Comparison of ENCODE assay signal across 12 cellular contexts in the genomic region with DNA sequence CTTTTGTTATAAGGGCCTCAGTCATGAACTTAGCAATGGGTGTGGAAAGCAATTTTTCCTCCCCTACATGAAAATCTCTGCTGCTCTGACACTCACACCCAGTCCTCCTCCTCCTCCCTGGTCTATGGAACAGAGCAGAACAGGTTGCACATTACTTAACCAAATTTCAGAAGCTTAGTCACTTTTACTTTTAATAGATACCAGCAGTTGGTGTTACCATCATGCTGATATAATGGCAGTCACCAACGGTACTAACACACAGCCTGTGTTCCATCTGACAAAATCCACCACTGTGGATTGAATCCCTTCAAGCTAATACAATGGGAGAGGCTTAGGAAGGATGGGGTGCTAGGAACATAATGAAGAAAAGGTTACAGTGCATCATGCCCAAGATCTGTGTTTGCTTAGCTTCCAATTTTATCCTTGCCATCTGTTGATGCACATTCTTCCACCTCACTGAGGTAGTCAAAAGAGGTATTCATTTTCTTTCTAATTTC. TPM values are rescaled to one million over a fixed set of nuclear protein-coding genes. Genes with fewer than 3 reads are reported as not detected.
DNase-seq lines count a peak whose midpoint lies in the region; ATAC-seq and TF ChIP-seq lines count a peak whose summit lies in the region.
"Had no signal": no experiment of that assay in that cellular context is flagged by ENCODE, and none has a peak within 500 bp of the region (broad histone marks: within the 10 kb centered on the region; RNA-seq: fewer than 3 reads in every experiment).

No MANE protein-coding gene starts in this region.

- H2AFZ ChIP-seq in IMR-90 (replicated peaks; ENCODE audit: low read length, poor library complexity): no peak overlapping the region

- H3K27me3 Mint-ChIP-seq in activated B cell treated with CpG ODN at 0.5 μM for 24 hours: no peaks in the 10 kb centered on the region
- H3K27me3 Mint-ChIP-seq in natural killer cell (ENCODE audit: low read depth in 2 of 2): no peaks in the 10 kb centered on the region
- H3K27me3 Mint-ChIP-seq: dendritic cell treated with granulocyte-macrophage colony-stimulating factor and Interleukin-4, amounts not matched to agents 40 ng/mL and 50 ng/mL, for 4 days had no signal

- intact Hi-C loops in IMR-90 (cut with micrococcal nuclease): no loop called here
- intact Hi-C loops in activated B cell treated with CpG ODN at 0.5 μM for 24 hours (cut with micrococcal nuclease): no loop called here
- intact Hi-C loops in natural killer cell (cut with micrococcal nuclease): no loop called here

- H3K27me3 ChIP-seq in IMR-90 (ENCODE audit: control insufficient read depth, insufficient read depth, low read length): no peaks in the 10 kb centered on the region

- peaks cover 55% of the 10 kb centered on the region for H4K20me1 ChIP-seq in IMR-90 (ENCODE audit: insufficient read depth, low read length)

- peak overlapping the region in 1 of 2 experiments; percentile 26; a peak in 1 of 4 replicates for H4K8ac ChIP-seq in IMR-90 (ENCODE audit: low read depth in 2 of 2, low read length in 2 of 2)

- H3K36me3 Mint-ChIP-seq in activated B cell treated with CpG ODN at 0.5 μM for 24 hours (ENCODE audit: low read depth): peaks cover 23% of the 10 kb centered on the region
- H3K36me3 Mint-ChIP-seq in natural killer cell: peaks cover under 1% of the 10 kb centered on the region

- H3K36me3 ChIP-seq in IMR-90 (ENCODE audit: control insufficient read depth, insufficient read depth, low read length): peaks cover 14% of the 10 kb centered on the region

- no peak for TF ChIP-seq POLR2A in IMR-90 (IDR thresholded peaks at IDR 0.05; ENCODE audit: low read depth, low read length)

- H3K4me1 Mint-ChIP-seq in activated B cell treated with CpG ODN at 0.5 μM for 24 hours: peaks cover 71% of the 10 kb centered on the region
- peaks cover 57 to 68% of the 10 kb centered on the region in 2 donors for H3K4me1 Mint-ChIP-seq in natural killer cell

- CTCF ChIA-PET in IMR-90 (lab: Yijun Ruan, JAX): no interaction called here
- CTCF ChIA-PET in activated B cell treated with CpG ODN at 0.5 μM for 24 hours (lab: Charles Lee): no interaction called here

- no peak overlapping the region for H2AK9ac ChIP-seq in IMR-90 (replicated peaks; ENCODE audit: low read depth, low read length, poor library complexity)

- peak overlapping the region; percentile 7; the same call in 1 of the 2 replicates for H3K4ac ChIP-seq in IMR-90 (ENCODE audit: low read depth, low read length)

- H3K4me3 Mint-ChIP-seq in activated B cell treated with CpG ODN at 0.5 μM for 24 hours (no peak overlapping the region), natural killer cell (no peak overlapping the region)
- H3K4me3 Mint-ChIP-seq: dendritic cell treated with granulocyte-macrophage colony-stimulating factor and Interleukin-4, amounts not matched to agents 40 ng/mL and 50 ng/mL, for 4 days had no signal

- H4K91ac ChIP-seq in IMR-90 (ENCODE audit: insufficient read depth, low read depth, low read length): 0 out of 2 replicates have a peak overlapping the region, but pooled peaks have one; percentile 15

- no peak overlapping the region for H3K9ac ChIP-seq in IMR-90 (ENCODE audit: low read depth, low read length)

- H2BK5ac ChIP-seq in IMR-90 (ENCODE audit: low read depth, low read length, poor library complexity, severe bottlenecking): peak overlapping the region; percentile 49

- H3K27ac ChIP-seq in IMR-90 (ENCODE audit: insufficient read depth, low read length): no peak overlapping the region

- no peak for TF ChIP-seq RAD21 in IMR-90 (IDR thresholded peaks at IDR 0.05; ENCODE audit: low read length)

- no peaks in the 10 kb centered on the region for H3K9me3 ChIP-seq in IMR-90 (ENCODE audit: control insufficient read depth, insufficient read depth, low read length)

- dilution Hi-C loops in IMR-90 (cut with HindIII; ENCODE audit: low sequenced_read_pairs, unreplicated experiment): no loop called here

- in situ Hi-C loops in IMR-90 (cut with MboI; ENCODE audit: low sequenced_read_pairs): no loop called here

- peak overlapping the region; percentile 38; the same call in 1 of the 2 replicates for H2BK120ac ChIP-seq in IMR-90 (ENCODE audit: low read depth, low read length)

- no peak overlapping the region for H3K56ac ChIP-seq in IMR-90 (ENCODE audit: extremely low read depth, insufficient read depth, low read length)

- H3K18ac ChIP-seq in IMR-90 (ENCODE audit: low read depth, low read length): no peak overlapping the region

- POLR2A ChIA-PET in IMR-90 (lab: Charles Lee; ENCODE audit: unreplicated experiment) (interaction anchor here (0.5 kb wide), 1 partner anchor 620 kb away, joined by 3 read pairs; no protein-coding TSS in a partner anchor), activated B cell treated with CpG ODN at 0.5 μM for 24 hours (lab: Charles Lee) (interaction anchor here (2.3 kb wide), 1 partner anchor 10 kb away, joined by 15 read pairs; a partner anchor contains a TSS)

- H4K5ac ChIP-seq in IMR-90 (ENCODE audit: low read depth, low read length): no peak overlapping the region; the same call in 1 of the 2 replicates

- H3K79me1 ChIP-seq in IMR-90 (ENCODE audit: low read depth in 1 of 2, low read length in 2 of 2): peaks cover 10 to 55% of the 10 kb centered on the region in 2 experiments; a peak in 3 of 4 replicates

- no peak overlapping the region for H3K4me3 ChIP-seq in IMR-90 (ENCODE audit: insufficient read depth, low read depth, low read length)

- no peak overlapping the region for H3K23ac ChIP-seq in IMR-90 (ENCODE audit: low read depth, low read length)

- H3K27ac Mint-ChIP-seq in activated B cell treated with CpG ODN at 0.5 μM for 24 hours: peak overlapping the region; percentile 50
- H3K27ac Mint-ChIP-seq in natural killer cell: peak overlapping the region; percentile 65 to 67

- H2BK15ac ChIP-seq in IMR-90 (ENCODE audit: low read depth, low read length): peak overlapping the region; percentile 47; the same call in 1 of the 3 replicates

- H3K9me3 Mint-ChIP-seq in activated B cell treated with CpG ODN at 0.5 μM for 24 hours: no peaks in the 10 kb centered on the region
- H3K9me3 Mint-ChIP-seq in natural killer cell: no peaks in the 10 kb centered on the region
- H3K9me3 Mint-ChIP-seq: dendritic cell treated with granulocyte-macrophage colony-stimulating factor and Interleukin-4, amounts not matched to agents 40 ng/mL and 50 ng/mL, for 4 days had no signal

- no CpG with 5 or more reads among the region's 1 CpG for WGBS in IMR-90 (ENCODE audit: extremely low coverage in 2 of 2, insufficient read length in 1 of 2), 2 experiments

- TF ChIP-seq CTCF in IMR-90 (conservative IDR thresholded peaks at IDR 0.05; ENCODE audit: low read depth, low read length) (no peak), activated B cell treated with CpG ODN at 0.5 μM for 24 hours (IDR thresholded peaks at IDR 0.05) (no peak), natural killer cell (IDR thresholded peaks at IDR 0.05) (no peak)

- no peak overlapping the region for H3K4me2 ChIP-seq in IMR-90 (ENCODE audit: low read depth, low read length)

- no TSS peak for BruUV-seq in IMR-90 (replicated peaks; lab: Mats Ljungman, UMichigan)

- DNase-seq in DMS 273 (lab: John Stamatoyannopoulos, UW; ENCODE audit: unreplicated experiment): peak; percentile 69
- no peak for DNase-seq in IMR-90
- DNase-seq in activated B cell treated with CpG ODN at 0.5 μM for 24 hours: no peak
- no peak for DNase-seq in natural killer cell
- no peak for DNase-seq in dermis blood vessel endothelial cell
- no peak for DNase-seq in activated gamma-delta T cell (lab: John Stamatoyannopoulos, UW)
- no peak for DNase-seq in SW480 (ENCODE audit: low spot score)
- DNase-seq: GDM1; NCI-H2081 treated with DMSO at 0.1 percent for 48 hours; stimulated activated CD4-positive, alpha-beta T cell treated with anti-CD3 and anti-CD28 coated beads, Interleukin-15, amount 100 ng/mL, for 24 hours; substantia nigra had no signal

- peaks cover 28% of the 10 kb centered on the region for H3K9me1 ChIP-seq in IMR-90 (ENCODE audit: insufficient read depth, low read length)

- peak overlapping the region; percentile 35; the same call in 1 of the 2 replicates for H2BK20ac ChIP-seq in IMR-90 (ENCODE audit: low read depth, low read length)

- ATAC-seq in IMR-90 (ENCODE audit: low read depth) (no peak), activated B cell treated with CpG ODN at 0.5 μM for 24 hours (ENCODE audit: low read depth) (no peak), natural killer cell (no peak)

- H3K4me1 ChIP-seq in IMR-90 (ENCODE audit: control insufficient read depth, insufficient read depth, low read length): peaks cover 11% of the 10 kb centered on the region

- peak overlapping the region; percentile 67; the same call in 1 of the 2 replicates for H2AK5ac ChIP-seq in IMR-90 (ENCODE audit: low read depth, low read length)

- H3K14ac ChIP-seq in IMR-90 (replicated peaks; ENCODE audit: low read depth, low read length): peak overlapping the region; percentile 29; the same call in 1 of the 2 replicates

TF ChIP-seq in IMR-90, 13 proteins besides CTCF, POLR2A, EP300 and RAD21:
- no peak for TF ChIP-seq SMC3 (IDR thresholded peaks at IDR 0.05; ENCODE audit: low read depth, low read length)
- TF ChIP-seq MXI1 (IDR thresholded peaks at IDR 0.05; ENCODE audit: borderline replicate concordance, low read depth, low read length): no peak

RNA-seq across cellular contexts. Expression of a gene that starts 9.8 kb away (rescaled TPM):
- 1,663 and 1,699 TPM in 2 replicates for total RNA-seq in IMR-90 (2012; rRNA removed)
- 2,407 and 2,665 TPM in 2 replicates for polyA plus RNA-seq in IMR-90 (2012; rRNA removed)
- 1,735 and 3,996 TPM in 2 replicates for polyA plus RNA-seq in IMR-90 (2012; cell fraction: cytosol; rRNA removed)
- polyA plus RNA-seq in IMR-90 (2012; cell fraction: nucleus; rRNA removed; ENCODE audit: low replicate concordance): 731 and 1,213 TPM in 2 replicates
- 3,880 and 4,323 TPM in 2 replicates for total RNA-seq in activated B cell treated with CpG ODN at 0.5 μM for 24 hours
- 1,000 to 10,000 TPM; 2,606 to 3,166 (median 3,085) TPM for total RNA-seq in natural killer cell
- 2,642 and 4,062 TPM in 2 replicates for total RNA-seq in dermis blood vessel endothelial cell
